Comparison of ENCODE assay signal across 15 cellular contexts in genomic region chr10:21068025-21068656, GRCh38.
A peak's percentile ranks its signal among the peaks of the same experiment; 100 is the strongest.
DNase-seq lines count a peak whose midpoint lies in the region; ATAC-seq, FAIRE-seq and TF ChIP-seq lines count a peak whose summit lies in the region.
"Had no signal": no experiment of that assay in that cellular context is flagged by ENCODE, and none has a peak within 500 bp of the region (broad histone marks: within the 10 kb centered on the region; RNA-seq: fewer than 3 reads in every experiment).

No MANE protein-coding gene starts in this region.

- H3K9me3 ChIP-seq in K562 (replicated peaks; ENCODE audit: control insufficient read depth, insufficient read depth, low read depth, low read length) (no peaks in the 10 kb centered on the region), cardiac muscle cell (ENCODE audit: low read depth) (no peaks in the 10 kb centered on the region), right cardiac atrium (ENCODE audit: control insufficient read depth, low read length) (no peaks in the 10 kb centered on the region), gastrocnemius medialis (no peaks in the 10 kb centered on the region)
- H3K9me3 ChIP-seq: BLaER1 treated with 17β-estradiol and CSF1 and Interleukin-3, amounts not matched to agents 10 nM and 100 nM; HAP-1 had no signal

- POLR2A ChIA-PET in K562 (lab: Yijun Ruan, JAX) = interaction anchor here (1.1 to 1.2 kb wide), 2 partner anchors 11 to 12 kb away, joined by 3 read pairs; no protein-coding TSS in a partner anchor

- peak; percentile 88 for ATAC-seq in Right ventricle myocardium inferior
- ATAC-seq in K562 = no peak
- peak; percentile 59 to 62 for ATAC-seq in right cardiac atrium
- no peak for ATAC-seq in gastrocnemius medialis
- ATAC-seq: GM12878, GM23338 had no signal

- no peak for TF ChIP-seq CTCF in K562 (IDR thresholded peaks at IDR 0.05 in 2 of 3, conservative IDR thresholded peaks at IDR 0.05 in 1 of 3; ENCODE audit: insufficient read depth in 2 of 3, low read depth in 1 of 3, low read length in 3 of 3)
- no peak for TF ChIP-seq CTCF in cardiac muscle cell (IDR thresholded peaks at IDR 0.05; ENCODE audit: low read depth, low read length)
- TF ChIP-seq CTCF in gastrocnemius medialis (IDR thresholded peaks at IDR 0.05 in 4 of 5, conservative IDR thresholded peaks at IDR 0.05 in 1 of 5) = no peak

- no peaks in the 10 kb centered on the region for H3K36me3 ChIP-seq in K562 (ENCODE audit: control insufficient read depth, insufficient read depth, low read length)
- no peaks in the 10 kb centered on the region for H3K36me3 ChIP-seq in cardiac muscle cell
- H3K36me3 ChIP-seq in gastrocnemius medialis = no peaks in the 10 kb centered on the region
- H3K36me3 ChIP-seq: BLaER1 treated with 17β-estradiol and CSF1 and Interleukin-3, amounts not matched to agents 10 nM and 100 nM; HAP-1 had no signal

- H3K27ac ChIP-seq in K562 (ENCODE audit: extremely low read depth, low read depth, low read length) (no peak overlapping the region), cardiac muscle cell (peak overlapping the region; percentile 78), right cardiac atrium (ENCODE audit: low read length) (peak overlapping the region; percentile 75), gastrocnemius medialis (no peak overlapping the region)
- H3K27ac ChIP-seq: 22Rv1; BLaER1 treated with 17β-estradiol and CSF1 and Interleukin-3, amounts not matched to agents 10 nM and 100 nM had no signal

- no peaks in the 10 kb centered on the region for H3K79me2 ChIP-seq in K562 (ENCODE audit: control insufficient read depth, insufficient read depth, low read length)

- no peak overlapping the region for H2AFZ ChIP-seq in K562 (ENCODE audit: low read depth, low read length)
- H2AFZ ChIP-seq: GM23338 had no signal

- no peak overlapping the region for H3K4me3 ChIP-seq in K562
- H3K4me3 ChIP-seq in cardiac muscle cell = no peak overlapping the region
- H3K4me3 ChIP-seq in right cardiac atrium (ENCODE audit: low read length) = no peak overlapping the region
- H3K4me3 ChIP-seq in gastrocnemius medialis = no peak overlapping the region
- H3K4me3 ChIP-seq: BLaER1 treated with 17β-estradiol and CSF1 and Interleukin-3, amounts not matched to agents 10 nM and 100 nM; GM12878; GM23338; HAP-1 had no signal

- TF ChIP-seq EP300 in K562 (IDR thresholded peaks at IDR 0.05; ENCODE audit: low read length) = no peak

- H3K4me1 ChIP-seq in K562 (replicated peaks in 1 of 2; ENCODE audit: control insufficient read depth in 2 of 2, insufficient read depth in 2 of 2, low read length in 2 of 2) = no peaks in the 10 kb centered on the region; a peak in 1 of 5 replicates
- peaks cover 18% of the 10 kb centered on the region for H3K4me1 ChIP-seq in cardiac muscle cell (ENCODE audit: low read depth)
- H3K4me1 ChIP-seq in right cardiac atrium (ENCODE audit: control insufficient read depth, insufficient read depth, low read length) = peaks cover 6% of the 10 kb centered on the region
- H3K4me1 ChIP-seq in gastrocnemius medialis = no peaks in the 10 kb centered on the region
- H3K4me1 ChIP-seq: BLaER1 treated with 17β-estradiol and CSF1 and Interleukin-3, amounts not matched to agents 10 nM and 100 nM had no signal

- H3K4me2 ChIP-seq in K562 (ENCODE audit: insufficient read depth, low read length) = no peak overlapping the region
- H3K4me2 ChIP-seq: BLaER1 treated with 17β-estradiol and CSF1 and Interleukin-3, amounts not matched to agents 10 nM and 100 nM; GM23338 had no signal

- no peak for FAIRE-seq in K562 (lab: Jason Lieb, UNC)
- FAIRE-seq: GM12878 had no signal

- no peak overlapping the region for H3K9ac ChIP-seq in K562 (ENCODE audit: insufficient read depth in 1 of 2, low read depth in 2 of 2, low read length in 2 of 2)
- H3K9ac ChIP-seq: BLaER1 treated with 17β-estradiol and CSF1 and Interleukin-3, amounts not matched to agents 10 nM and 100 nM had no signal

- H4K20me1 ChIP-seq in K562 (replicated peaks; ENCODE audit: control insufficient read depth, insufficient read depth, low read length) = no peaks in the 10 kb centered on the region
- H4K20me1 ChIP-seq: BLaER1 treated with 17β-estradiol and CSF1 and Interleukin-3, amounts not matched to agents 10 nM and 100 nM had no signal

- no peak for DNase-seq in Right ventricle myocardium inferior (ENCODE audit: missing footprints)
- DNase-seq in cardiac septum (ENCODE audit: low spot score) = no peak
- DNase-seq in K562 (ENCODE audit: extremely low read depth in 1 of 4, low spot score in 3 of 4) = no peak
- DNase-seq in cardiac muscle cell (ENCODE audit: low read depth in 1 of 2, low spot score in 1 of 2) = no peak
- DNase-seq in right cardiac atrium = no peak
- DNase-seq in stimulated activated naive CD4-positive, alpha-beta T cell treated with Interleukin-2 at 50 U/mL for 16 hours (lab: John Stamatoyannopoulos, UW) = no peak
- DNase-seq in gastrocnemius medialis = no peak
- DNase-seq in SKM-1 (lab: John Stamatoyannopoulos, UW; ENCODE audit: unreplicated experiment) = no peak
- DNase-seq: CD4-positive, CD25-positive, alpha-beta regulatory T cell; DMS 273 treated with DMSO at 0.1 percent for 48 hours had no signal

- 7% methylated on average over 2 of the region's 3 CpGs for WGBS in K562 (ENCODE audit: insufficient coverage, low coverage, missing lambda C conversion rate)
- WGBS in right cardiac atrium = 42% methylated on average over 3 of the region's 3 CpGs

- in situ Hi-C loops in K562 (cut with MboI) (loop anchor here (25.0 kb wide), 1 partner anchor 894 kb away; no protein-coding TSS in a partner anchor), gastrocnemius medialis (cut with MboI; ENCODE audit: low sequenced_read_pairs in 4 of 4) (no loop called here)

- CTCF ChIA-PET in K562 (lab: Yijun Ruan, JAX; ENCODE audit: low intra/inter-chr PET ratio) = no interaction called here

- no peak for TF ChIP-seq RAD21 in K562 (CRISPR knock-in tag; conservative IDR thresholded peaks at IDR 0.05 in 1 of 2, IDR thresholded peaks at IDR 0.05 in 1 of 2)

- intact Hi-C loops in Right ventricle myocardium inferior (cut with DNase I) (loop anchor here (2.0 kb wide), 1 partner anchor 171 kb away; the partner anchor contains the start of gene NEBL), cardiac septum (cut with DNase I) (no loop called here), K562 (cut with micrococcal nuclease) (no loop called here), right cardiac atrium (cut with DNase I) (no loop called here), gastrocnemius medialis (cut with DNase I; ENCODE audit: low total_unique reads) (no loop called here)

- no TSS peak for BruUV-seq in K562 (replicated peaks; lab: Mats Ljungman, UMichigan)

- TF ChIP-seq POLR2A in K562 (conservative IDR thresholded peaks at IDR 0.05) (no peak), gastrocnemius medialis (IDR thresholded peaks at IDR 0.05) (no peak)

- H3K9me1 ChIP-seq in K562 (ENCODE audit: control insufficient read depth, insufficient read depth, low read length) = no peaks in the 10 kb centered on the region

- H3K27me3 ChIP-seq in K562 (ENCODE audit: control insufficient read depth in 2 of 2, insufficient read depth in 2 of 2, low read length in 2 of 2) = 0 out of 5 replicates have a peak, but pooled peaks cover 0 to 5% of the 10 kb centered on the region in 2 experiments
- H3K27me3 ChIP-seq in cardiac muscle cell = no peaks in the 10 kb centered on the region
- no peaks in the 10 kb centered on the region for H3K27me3 ChIP-seq in right cardiac atrium (ENCODE audit: control insufficient read depth, insufficient read depth)
- no peaks in the 10 kb centered on the region for H3K27me3 ChIP-seq in gastrocnemius medialis
- H3K27me3 ChIP-seq: BLaER1 treated with 17β-estradiol and CSF1 and Interleukin-3, amounts not matched to agents 10 nM and 100 nM had no signal

TF ChIP-seq in K562, 482 proteins besides CTCF, POLR2A, EP300 and RAD21:
- TF ChIP-seq ZNF316 (IDR thresholded peaks at IDR 0.05) (peak; percentile 91), ZNF274 (IDR thresholded peaks at IDR 0.05; ENCODE audit: borderline replicate concordance, low read depth, low read length) (no peak), MAFK (IDR thresholded peaks at IDR 0.05; ENCODE audit: low read length) (peak; percentile 89), MAFG (tag; conservative IDR thresholded peaks at IDR 0.05) (peak; percentile 83), C11orf30 (IDR thresholded peaks at IDR 0.05; ENCODE audit: low read depth) (peak; percentile 86), MAFF (IDR thresholded peaks at IDR 0.05; ENCODE audit: low read length) (peak; percentile 82), ZFX (CRISPR knock-in tag; IDR thresholded peaks at IDR 0.05) (no peak)
TF ChIP-seq in K562: peak in this region for 5.

Comparison
In these comparisons a context has a peak if more than half of its experiments do, and no peak if none do; other contexts are left out.
1. ATAC-seq: peak in Right ventricle myocardium inferior (single experiment) and right cardiac atrium (2 of 2); none in K562 (single experiment) and gastrocnemius medialis (0 of 2).
2. H3K27ac ChIP-seq: peak in cardiac muscle cell (single experiment) and right cardiac atrium (single experiment); none in K562 (single experiment) and gastrocnemius medialis (0 of 4).